In genomic region chr3:182465301-182466185, GRCh38 we compare ENCODE assay signal across 15 cellular contexts.
DNase-seq lines count a peak whose midpoint lies in the region; ATAC-seq and TF ChIP-seq lines count a peak whose summit lies in the region.
"Had no signal": no experiment of that assay in that cellular context is flagged by ENCODE, and none has a peak within 500 bp of the region (broad histone marks: within the 10 kb centered on the region; RNA-seq: fewer than 3 reads in every experiment).

No MANE protein-coding gene starts in this region.

- peaks cover 42% of the 10 kb centered on the region for H3K4me1 ChIP-seq in SJSA1 (replicated peaks)
- H3K4me1 ChIP-seq in neural progenitor cell = peaks cover 19% of the 10 kb centered on the region
- no peaks in the 10 kb centered on the region for H3K4me1 ChIP-seq in right atrium auricular region
- H3K4me1 ChIP-seq: HAP-1 had no signal

- TF ChIP-seq POLR2A in GM18505 (IDR thresholded peaks at IDR 0.05; ENCODE audit: borderline replicate concordance, extremely low read depth, insufficient read depth, insufficient read length) = no peak

- H3K4me3 Mint-ChIP-seq in neural progenitor cell = no peak overlapping the region
- H3K4me3 Mint-ChIP-seq: B cell; CD4-positive, CD25-positive, alpha-beta regulatory T cell had no signal

- ATAC-seq in GM18505 (IDR thresholded peaks at IDR 0.05; ENCODE audit: unreplicated experiment) = no peak
- ATAC-seq in HG02763 (IDR thresholded peaks at IDR 0.05; ENCODE audit: unreplicated experiment) = no peak

- H3K4me3 ChIP-seq in SJSA1 = no peak overlapping the region
- no peak overlapping the region for H3K4me3 ChIP-seq in neural progenitor cell
- H3K4me3 ChIP-seq in right atrium auricular region = no peak overlapping the region
- H3K4me3 ChIP-seq: HAP-1, PC-9 had no signal

- H3K9me3 Mint-ChIP-seq in neural progenitor cell = peaks cover 25% of the 10 kb centered on the region

- H3K4me1 Mint-ChIP-seq in neural progenitor cell = peaks cover 15% of the 10 kb centered on the region
- H3K4me1 Mint-ChIP-seq: B cell; CD4-positive, CD25-positive, alpha-beta regulatory T cell had no signal

- TF ChIP-seq CTCF in neural progenitor cell (IDR thresholded peaks at IDR 0.05) = no peak
- no peak for TF ChIP-seq CTCF in right atrium auricular region (IDR thresholded peaks at IDR 0.05)

- peaks cover 17% of the 10 kb centered on the region for H3F3A ChIP-seq in neural progenitor cell (ENCODE audit: low read depth)

- H3K36me3 Mint-ChIP-seq in neural progenitor cell = peaks cover 1% of the 10 kb centered on the region
- H3K36me3 Mint-ChIP-seq: CD4-positive, CD25-positive, alpha-beta regulatory T cell had no signal

- H3K4me2 ChIP-seq in neural progenitor cell = no peak overlapping the region
- H3K4me2 ChIP-seq: PC-9 had no signal

- H3K9me3 ChIP-seq in SJSA1 (replicated peaks) (no peaks in the 10 kb centered on the region), neural progenitor cell (ENCODE audit: low read depth) (peaks cover 4% of the 10 kb centered on the region), right atrium auricular region (no peaks in the 10 kb centered on the region)
- H3K9me3 ChIP-seq: HAP-1 had no signal

- no peaks in the 10 kb centered on the region for H3K27me3 ChIP-seq in SJSA1 (replicated peaks)
- H3K27me3 ChIP-seq in neural progenitor cell = no peaks in the 10 kb centered on the region
- no peaks in the 10 kb centered on the region for H3K27me3 ChIP-seq in right atrium auricular region

- H3K27ac ChIP-seq in SJSA1 (no peak overlapping the region), neural progenitor cell (peak overlapping the region; percentile 65), right atrium auricular region (no peak overlapping the region)
- H3K27ac ChIP-seq: 22Rv1, PC-9 had no signal

- H3K36me3 ChIP-seq in SJSA1 = no peaks in the 10 kb centered on the region
- no peaks in the 10 kb centered on the region for H3K36me3 ChIP-seq in neural progenitor cell
- H3K36me3 ChIP-seq in right atrium auricular region = no peaks in the 10 kb centered on the region
- H3K36me3 ChIP-seq: HAP-1 had no signal

- no peak overlapping the region for H2AFZ ChIP-seq in neural progenitor cell (replicated peaks)
- H2AFZ ChIP-seq: PC-9 had no signal

- no peaks in the 10 kb centered on the region for H4K20me1 ChIP-seq in neural progenitor cell (ENCODE audit: low read depth)

- no peak overlapping the region for H3K27ac Mint-ChIP-seq in neural progenitor cell
- H3K27ac Mint-ChIP-seq: B cell; CD4-positive, CD25-positive, alpha-beta regulatory T cell had no signal

- H3K79me2 ChIP-seq in neural progenitor cell (ENCODE audit: low read depth) = no peaks in the 10 kb centered on the region

- DNase-seq in DMS153 treated with DMSO at 0.1 percent for 48 hours (lab: John Stamatoyannopoulos, UW; ENCODE audit: unreplicated experiment) = peak; percentile 42
- no peak for DNase-seq in DMS153 (lab: John Stamatoyannopoulos, UW)
- peak; percentile 80 for DNase-seq in NCI-H2107 treated with DMSO at 0.1 percent for 48 hours (lab: John Stamatoyannopoulos, UW; ENCODE audit: unreplicated experiment)
- DNase-seq in SJSA1 (ENCODE audit: low read depth in 1 of 2, low spot score in 2 of 2) = peak; percentile 50 to 68
- no peak for DNase-seq in neural progenitor cell (ENCODE audit: low spot score)
- no peak for DNase-seq in right atrium auricular region (ENCODE audit: low spot score)
- DNase-seq: CD4-positive, CD25-positive, alpha-beta regulatory T cell; IMR-90; NCI-H1417 treated with DMSO at 0.1 percent for 48 hours; PC-9 had no signal

- H3K9ac ChIP-seq in neural progenitor cell = no peak overlapping the region

- H3K27me3 Mint-ChIP-seq in neural progenitor cell (ENCODE audit: insufficient read depth, low read depth) = peaks cover 6% of the 10 kb centered on the region
- H3K27me3 Mint-ChIP-seq: CD4-positive, CD25-positive, alpha-beta regulatory T cell had no signal

Comparison
In these comparisons a context has a peak if more than half of its experiments do, and no peak if none do; other contexts are left out.
1. DNase-seq: peak in DMS153 treated with DMSO at 0.1 percent for 48 hours (single experiment), NCI-H2107 treated with DMSO at 0.1 percent for 48 hours (single experiment) and SJSA1 (2 of 2); none in DMS153 (single experiment), neural progenitor cell (single experiment) and right atrium auricular region (single experiment).